In the genomic region with DNA sequence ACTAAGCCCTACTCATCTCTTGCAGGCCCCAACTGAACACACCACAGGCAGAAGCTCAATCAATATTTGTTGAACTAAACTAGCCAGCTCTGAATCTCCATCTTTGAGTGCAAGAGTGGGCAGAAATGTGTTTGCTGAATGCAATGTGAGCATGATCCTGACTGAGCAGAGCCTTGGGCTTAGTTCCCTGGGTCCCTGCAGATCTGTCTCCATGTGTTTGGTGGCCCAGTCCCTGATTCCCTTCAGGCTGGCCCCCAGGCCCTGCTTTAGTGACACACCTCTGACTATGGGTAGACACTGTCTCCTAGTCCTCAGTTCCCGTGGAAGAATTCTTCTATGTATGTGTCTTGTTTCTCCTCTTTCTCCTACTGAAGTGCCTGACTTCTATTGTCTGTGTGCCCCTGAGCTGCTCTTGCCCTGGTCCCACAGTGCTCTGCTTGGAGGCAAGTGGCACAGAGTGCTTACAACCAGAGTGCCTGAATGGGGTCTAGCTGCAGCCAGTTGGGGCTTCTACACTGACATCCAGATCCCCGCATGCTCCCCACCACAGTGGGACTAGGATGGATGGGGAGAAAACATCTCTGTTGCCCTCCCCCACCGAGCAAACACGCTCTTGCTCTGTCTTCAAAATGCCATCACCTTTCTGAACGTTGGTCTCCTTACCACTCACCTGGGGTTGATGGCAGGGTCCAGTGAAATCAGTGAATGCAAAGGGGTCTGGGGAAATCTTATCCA, we compare ENCODE assay signal across 14 cellular contexts. TPM values are rescaled to one million over a fixed set of nuclear protein-coding genes. Genes with fewer than 3 reads are reported as not detected.
A peak's percentile ranks its signal among the peaks of the same experiment; 100 is the strongest.
DNase-seq lines count a peak whose midpoint lies in the region; TF ChIP-seq lines count a peak whose summit lies in the region.
"Had no signal": no experiment of that assay in that cellular context is flagged by ENCODE, and none has a peak within 500 bp of the region (broad histone marks: within the 10 kb centered on the region; RNA-seq: fewer than 3 reads in every experiment).

No MANE protein-coding gene starts in this region.

- peaks cover 16% of the 10 kb centered on the region; the same call in 1 of the 2 replicates for H3K4me1 ChIP-seq in H9 (ENCODE audit: insufficient read depth, low read length)
- no peaks in the 10 kb centered on the region for H3K4me1 ChIP-seq in colonic mucosa
- peaks cover 0 to 40% (median 28%) of the 10 kb centered on the region in 5 donors for H3K4me1 ChIP-seq in subcutaneous abdominal adipose tissue (ENCODE audit: control insufficient read depth in 5 of 5, insufficient read depth in 5 of 5, low read length in 5 of 5)
- peaks cover 0 to 6% of the 10 kb centered on the region in 2 donors for H3K4me1 ChIP-seq in right atrium auricular region
- H3K4me1 ChIP-seq: Caco-2 had no signal

- 0 out of 2 replicates have a peak, but pooled peaks cover 1% of the 10 kb centered on the region for H3K27me3 Mint-ChIP-seq in H9 (ENCODE audit: low read depth)
- H3K27me3 Mint-ChIP-seq in mesothelial cell of epicardium (ENCODE audit: low read depth), result no peaks in the 10 kb centered on the region
- H3K27me3 Mint-ChIP-seq: CD4-positive, CD25-positive, alpha-beta regulatory T cell had no signal

- H3K27ac Mint-ChIP-seq in H9 (peak overlapping the region in 1 of 3 experiments; percentile 35; a peak in 2 of 7 replicates), mesothelial cell of epicardium (peak overlapping the region; percentile 65)

- no peak overlapping the region for H2BK20ac ChIP-seq in H9 (ENCODE audit: low read depth, low read length, poor library complexity, severe bottlenecking)

- H3K36me3 Mint-ChIP-seq in H9 (ENCODE audit: insufficient read depth in 1 of 3, low read depth in 3 of 3) (peaks cover under 1 to 10% (median 2%) of the 10 kb centered on the region in 3 experiments; a peak in 5 of 7 replicates), mesothelial cell of epicardium (peaks cover 3% of the 10 kb centered on the region)
- H3K36me3 Mint-ChIP-seq: CD4-positive, CD25-positive, alpha-beta regulatory T cell had no signal

- H3K23ac ChIP-seq in H9 (ENCODE audit: insufficient read length, low read depth, low read length), result no peak overlapping the region

- no peak overlapping the region for H2AFZ ChIP-seq in H9 (ENCODE audit: low read length)

- H3K36me3 ChIP-seq in colonic mucosa, result no peaks in the 10 kb centered on the region
- no peaks in the 10 kb centered on the region for H3K36me3 ChIP-seq in subcutaneous abdominal adipose tissue (ENCODE audit: control insufficient read depth in 5 of 5, insufficient read depth in 5 of 5, low read length in 5 of 5)
- no peaks in the 10 kb centered on the region for H3K36me3 ChIP-seq in right atrium auricular region

- no peak overlapping the region for H2BK15ac ChIP-seq in H9 (ENCODE audit: low read depth, low read length)

- no peak overlapping the region for H2BK120ac ChIP-seq in H9 (ENCODE audit: low read depth, low read length, poor library complexity, severe bottlenecking)

- H3K79me1 ChIP-seq in H9 (ENCODE audit: insufficient read depth, low read depth, low read length, poor library complexity, severe bottlenecking), result no peaks in the 10 kb centered on the region

- DNase-seq in H9, result peak; percentile 12
- peak; percentile 13 for DNase-seq in colonic mucosa
- DNase-seq in mesothelial cell of epicardium (ENCODE audit: low spot score in 2 of 2, unreplicated experiment in 2 of 2), result no peak
- DNase-seq in NCI-H146 (lab: John Stamatoyannopoulos, UW), result no peak
- DNase-seq in NCI-H82 (lab: John Stamatoyannopoulos, UW), result no peak
- no peak for DNase-seq in right atrium auricular region (ENCODE audit: low spot score)
- DNase-seq: Caco-2; CD4-positive, CD25-positive, alpha-beta regulatory T cell; NCI-H187 treated with DMSO at 0.1 percent for 48 hours; NCI-H345; NCI-H526; Right ventricle myocardium superior had no signal

- intact Hi-C loops in colonic mucosa (cut with DNase I), result no loop called here

- H3K4me3 Mint-ChIP-seq in H9 (0 out of 5 replicates have a peak overlapping the region, but pooled peaks of 1 of the 2 experiments have one; percentile 17), mesothelial cell of epicardium (no peak overlapping the region)
- H3K4me3 Mint-ChIP-seq: CD4-positive, CD25-positive, alpha-beta regulatory T cell had no signal

- H3K4me1 Mint-ChIP-seq in H9 (peaks cover 41 to 47% of the 10 kb centered on the region in 2 experiments), mesothelial cell of epicardium (peaks cover 32% of the 10 kb centered on the region)

- H2BK12ac ChIP-seq in H9 (ENCODE audit: insufficient read length, low read depth, low read length), result no peak overlapping the region

- H3K27ac ChIP-seq in H9 (ENCODE audit: insufficient read length, low read depth, low read length) (no peak overlapping the region), colonic mucosa (no peak overlapping the region), subcutaneous abdominal adipose tissue (ENCODE audit: low read depth, low read length) (peak overlapping the region; percentile 54), right atrium auricular region (no peak overlapping the region)
- H3K27ac ChIP-seq: HL-60 had no signal

- no peak overlapping the region for H4K5ac ChIP-seq in H9 (ENCODE audit: insufficient read length, low read depth, low read length)

- no peak overlapping the region for H3K18ac ChIP-seq in H9 (ENCODE audit: insufficient read length, low read depth, low read length)

- no peak overlapping the region for H3K4ac ChIP-seq in H9 (ENCODE audit: low read depth, low read length)

- H3K4me2 ChIP-seq in H9 (ENCODE audit: insufficient read depth, insufficient read length, low read length), result no peak overlapping the region

- H4K8ac ChIP-seq in H9 (replicated peaks; ENCODE audit: insufficient read length, low read depth, low read length), result no peak overlapping the region

- no peaks in the 10 kb centered on the region for H4K20me1 ChIP-seq in H9 (ENCODE audit: control insufficient read depth, insufficient read depth, insufficient read length)

- no peak overlapping the region for H3T11ph ChIP-seq in H9 (ENCODE audit: low read length)

- TF ChIP-seq CTCF in H9 (conservative IDR thresholded peaks at IDR 0.05), result no peak
- TF ChIP-seq CTCF in colonic mucosa (IDR thresholded peaks at IDR 0.05), result no peak
- TF ChIP-seq CTCF in mesothelial cell of epicardium (IDR thresholded peaks at IDR 0.05; ENCODE audit: unreplicated experiment), result no peak
- no peak for TF ChIP-seq CTCF in right atrium auricular region (IDR thresholded peaks at IDR 0.05)

- no peaks in the 10 kb centered on the region for H3K23me2 ChIP-seq in H9 (ENCODE audit: insufficient read length, low read depth, low read length, poor library complexity, severe bottlenecking)

- H3K9ac ChIP-seq in H9 (ENCODE audit: extremely low read depth, insufficient read length, low read length) (no peak overlapping the region), colonic mucosa (ENCODE audit: low read depth in 2 of 2, low read length in 2 of 2) (no peak overlapping the region), subcutaneous abdominal adipose tissue (ENCODE audit: low read length in 5 of 5) (no peak overlapping the region)

- no peak overlapping the region for H3K56ac ChIP-seq in H9 (ENCODE audit: insufficient read length, low read depth, low read length)

- peaks cover 59 to 60% of the 10 kb centered on the region in 2 experiments for H3K9me3 Mint-ChIP-seq in H9
- H3K9me3 Mint-ChIP-seq in mesothelial cell of epicardium, result peaks cover 11% of the 10 kb centered on the region

- H3K14ac ChIP-seq in H9 (ENCODE audit: insufficient read depth, low read length), result no peak overlapping the region

- H2BK5ac ChIP-seq in H9 (ENCODE audit: insufficient read length, low read length), result no peak overlapping the region

- WGBS in H9 (ENCODE audit: extremely low coverage, insufficient read length, low lambda C conversion rate), result no CpG with 5 or more reads among the region's 5 CpGs

- H3K9me3 ChIP-seq in H9 (ENCODE audit: control insufficient read depth, low read depth, low read length) (no peaks in the 10 kb centered on the region), colonic mucosa (no peaks in the 10 kb centered on the region), subcutaneous abdominal adipose tissue (ENCODE audit: control insufficient read depth in 5 of 5, low read length in 5 of 5) (no peaks in the 10 kb centered on the region), right atrium auricular region (no peaks in the 10 kb centered on the region)
- H3K9me3 ChIP-seq: Caco-2 had no signal

- H3K79me2 ChIP-seq in H9 (ENCODE audit: insufficient read depth, low read length), result no peaks in the 10 kb centered on the region

- no peaks in the 10 kb centered on the region for H3K27me3 ChIP-seq in H9 (ENCODE audit: insufficient read depth, low read length)
- H3K27me3 ChIP-seq in colonic mucosa, result peaks cover 10% of the 10 kb centered on the region
- H3K27me3 ChIP-seq in subcutaneous abdominal adipose tissue (ENCODE audit: control insufficient read depth in 5 of 5, insufficient read depth in 4 of 5, low read length in 5 of 5), result peaks cover 0 to 19% (median 11%) of the 10 kb centered on the region in 5 donors
- H3K27me3 ChIP-seq in right atrium auricular region, result no peaks in the 10 kb centered on the region

- H3K4me3 ChIP-seq in colonic mucosa (no peak overlapping the region), subcutaneous abdominal adipose tissue (ENCODE audit: low read depth in 1 of 5, low read length in 5 of 5) (no peak overlapping the region), right atrium auricular region (no peak overlapping the region)

- no peak overlapping the region for H2AK5ac ChIP-seq in H9 (ENCODE audit: insufficient read length, low read length)

- no peak overlapping the region for H4K91ac ChIP-seq in H9 (ENCODE audit: insufficient read length, low read depth, low read length)

RNA-seq across cellular contexts. Expression of a gene that starts 9.3 kb away (rescaled TPM):
- 41.4 and 45.6 TPM in 2 replicates for total RNA-seq in H9 (2021)
- total RNA-seq in colonic mucosa, result 1 to 10 TPM; 9.3 to 9.8 TPM
- 34.8 to 37.5 TPM (median 37.2 TPM) in 3 replicates for total RNA-seq in mesothelial cell of epicardium
- total RNA-seq in right atrium auricular region, result 10 to 100 TPM; 11.7 to 18.8 TPM

Comparison
In these comparisons a context has a peak if more than half of its experiments do, and no peak if none do; other contexts are left out.
1. DNase-seq: peak in H9 (single experiment) and colonic mucosa (single experiment); none in mesothelial cell of epicardium (0 of 2), NCI-H146 (single experiment), NCI-H82 (single experiment) and right atrium auricular region (single experiment).